ENCODE assay signal across 8 cellular contexts in genomic region chr15:44427756-44428724, GRCh38. TPM values are rescaled to one million over a fixed set of nuclear protein-coding genes. Genes with fewer than 3 reads are reported as not detected.
DNase-seq lines count a peak whose midpoint lies in the region; ATAC-seq, FAIRE-seq and TF ChIP-seq lines count a peak whose summit lies in the region.

No MANE protein-coding gene starts in this region.

- H3K4me3 ChIP-seq in astrocyte (ENCODE audit: insufficient read depth, low read depth, low read length) (peak overlapping the region; percentile 95), iPS-18c (ENCODE audit: insufficient read depth, low read depth, low read length) (peak overlapping the region; percentile 85), smooth muscle cell (peak overlapping the region; percentile 83)

- TF ChIP-seq CTCF in astrocyte (IDR thresholded peaks at IDR 0.05; ENCODE audit: insufficient read depth, low read depth, low read length), result peak; percentile 23
- peak; percentile 9 for TF ChIP-seq CTCF in smooth muscle cell (IDR thresholded peaks at IDR 0.05; ENCODE audit: borderline replicate concordance, insufficient read depth, poor library complexity, severe bottlenecking)

- peak overlapping the region; percentile 94 for H3K4me3 Mint-ChIP-seq in astrocyte (ENCODE audit: unreplicated experiment)

- peak overlapping the region; percentile 95 for H3K9ac ChIP-seq in astrocyte (ENCODE audit: low read length)
- peak overlapping the region; percentile 98 for H3K9ac ChIP-seq in smooth muscle cell (ENCODE audit: low read depth)

- H3K36me3 ChIP-seq in astrocyte (ENCODE audit: insufficient read depth, low read length) (no peaks in the 10 kb centered on the region), smooth muscle cell (ENCODE audit: low read depth) (no peaks in the 10 kb centered on the region)

- H3K79me2 ChIP-seq in astrocyte (ENCODE audit: insufficient read depth, low read length) (peaks cover 56% of the 10 kb centered on the region), smooth muscle cell (ENCODE audit: low read depth) (peaks cover 53% of the 10 kb centered on the region)

- no peaks in the 10 kb centered on the region for H3K9me3 ChIP-seq in astrocyte (ENCODE audit: insufficient read depth, low read depth, low read length)
- H3K9me3 ChIP-seq in iPS-18c (ENCODE audit: control insufficient read depth, insufficient read depth, low read length), result no peaks in the 10 kb centered on the region
- H3K9me3 ChIP-seq in smooth muscle cell (replicated peaks; ENCODE audit: low read depth), result no peaks in the 10 kb centered on the region

- H4K20me1 ChIP-seq in astrocyte (ENCODE audit: insufficient read depth, low read length) (peaks cover 37% of the 10 kb centered on the region), smooth muscle cell (ENCODE audit: low read depth) (peaks cover 47% of the 10 kb centered on the region)

- 2% methylated on average over 26 of the region's 27 CpGs for WGBS in smooth muscle cell (ENCODE audit: low lambda C conversion rate)

- H3K27ac ChIP-seq in astrocyte (ENCODE audit: low read depth, low read length) (peak overlapping the region; percentile 99), smooth muscle cell (ENCODE audit: low read depth) (peak overlapping the region; percentile 99)

- peaks cover 2% of the 10 kb centered on the region for H3K4me1 Mint-ChIP-seq in astrocyte (ENCODE audit: low read depth, unreplicated experiment)

- no peaks in the 10 kb centered on the region for H3K4me1 ChIP-seq in astrocyte (ENCODE audit: insufficient read depth, low read length)
- peaks cover 8% of the 10 kb centered on the region for H3K4me1 ChIP-seq in smooth muscle cell (ENCODE audit: low read depth)

- DNase-seq in Right ventricle myocardium inferior (ENCODE audit: missing footprints), result no peak
- no peak for DNase-seq in cardiac septum (ENCODE audit: low spot score)
- DNase-seq in NCI-H2171 (lab: John Stamatoyannopoulos, UW), result peak; percentile 78
- peak; percentile 62 for DNase-seq in astrocyte (ENCODE audit: low read depth)
- no peak for DNase-seq in smooth muscle cell (lab: John Stamatoyannopoulos, UW; ENCODE audit: unreplicated experiment)
- no peak for DNase-seq in posterior cingulate gyrus

- H2AFZ ChIP-seq in astrocyte (ENCODE audit: low read depth, low read length) (peak overlapping the region; percentile 79), smooth muscle cell (ENCODE audit: low read depth) (peak overlapping the region; percentile 82)

- no peaks in the 10 kb centered on the region for H3K27me3 ChIP-seq in astrocyte (ENCODE audit: insufficient read depth, low read length)
- H3K27me3 ChIP-seq in smooth muscle cell (ENCODE audit: low read depth), result no peaks in the 10 kb centered on the region

- no peaks in the 10 kb centered on the region for H3K9me3 Mint-ChIP-seq in astrocyte (ENCODE audit: unreplicated experiment)

- H3K4me2 ChIP-seq in astrocyte (ENCODE audit: low read length), result peak overlapping the region; percentile 92
- peak overlapping the region; percentile 91 for H3K4me2 ChIP-seq in smooth muscle cell

- ATAC-seq in Right ventricle myocardium inferior (peak; percentile 17), HG02759 (IDR thresholded peaks at IDR 0.05; ENCODE audit: unreplicated experiment) (peak; percentile 19)

- H3K27ac Mint-ChIP-seq in astrocyte (ENCODE audit: unreplicated experiment), result peak overlapping the region; percentile 97

- FAIRE-seq in astrocyte (lab: Jason Lieb, UNC), result no peak

- no peaks in the 10 kb centered on the region for H3F3A ChIP-seq in smooth muscle cell (ENCODE audit: low read depth)

- no peaks in the 10 kb centered on the region for H3K27me3 Mint-ChIP-seq in astrocyte (ENCODE audit: low read depth, unreplicated experiment)

- intact Hi-C loops in Right ventricle myocardium inferior (cut with DNase I) (loop anchor here (1.0 to 2.0 kb wide), 2 partner anchors 108 to 139 kb away; partner anchors contain the start of gene GOLM2), cardiac septum (cut with DNase I) (loop anchor here (5.0 to 10.0 kb wide), 3 partner anchors 109 to 297 kb away; partner anchors contain the start of genes EIF3J and GOLM2), posterior cingulate gyrus (cut with DNase I) (loop anchor here (2.0 kb wide), 1 partner anchor 137 kb away; no protein-coding TSS in a partner anchor)

- H3K36me3 Mint-ChIP-seq in astrocyte (ENCODE audit: low read depth, unreplicated experiment), result no peaks in the 10 kb centered on the region

RNA-seq across cellular contexts. Expression of gene CTDSPL2, which starts 0.6 kb away (rescaled TPM):
- total RNA-seq in Right ventricle myocardium inferior, result 16.0 TPM
- 19.0 TPM for total RNA-seq in cardiac septum
- 39.8 and 40.4 TPM in 2 replicates for total RNA-seq in astrocyte
- 83.9 and 100 TPM in 2 replicates for total RNA-seq in smooth muscle cell
- 14.8 and 15.6 TPM in 2 replicates for polyA plus RNA-seq in smooth muscle cell

Comparison
In these comparisons a context has a peak if more than half of its experiments do, and no peak if none do; other contexts are left out.
1. DNase-seq: peak in NCI-H2171 (single experiment) and astrocyte (single experiment); none in Right ventricle myocardium inferior (single experiment), cardiac septum (single experiment), smooth muscle cell (single experiment) and posterior cingulate gyrus (0 of 10).
2. Peak in every context shown above with its lines, with median percentiles within 50 percentile points of each other: H3K4me3 ChIP-seq.